18 cellular contexts compared by ENCODE assay signal in the genomic region with DNA sequence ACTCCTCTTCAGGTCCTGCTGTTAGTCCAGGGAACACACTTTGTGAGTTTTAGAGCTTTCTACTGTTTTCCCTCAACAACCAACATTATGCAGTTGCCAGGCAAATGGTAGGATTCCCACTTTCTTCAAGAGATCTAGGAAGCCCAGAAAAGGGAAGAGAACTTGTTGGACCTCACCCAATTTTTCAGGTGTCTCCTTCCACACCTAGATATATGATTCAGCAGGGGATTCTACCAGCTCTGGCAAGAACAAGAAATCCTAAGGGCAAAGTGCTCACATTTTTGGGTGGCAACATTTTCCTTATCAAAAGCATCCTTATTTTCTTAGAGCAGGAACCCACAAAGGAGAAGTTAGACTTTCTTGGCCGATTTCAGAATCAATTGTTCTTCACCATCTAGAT. TPM values are rescaled to one million over a fixed set of nuclear protein-coding genes. Genes with fewer than 3 reads are reported as not detected.
A peak's percentile ranks its signal among the peaks of the same experiment; 100 is the strongest.
DNase-seq lines count a peak whose midpoint lies in the region; ATAC-seq and TF ChIP-seq lines count a peak whose summit lies in the region.
"Had no signal": no experiment of that assay in that cellular context is flagged by ENCODE, and none has a peak within 500 bp of the region (broad histone marks: within the 10 kb centered on the region; RNA-seq: fewer than 3 reads in every experiment).

No MANE protein-coding gene starts in this region.

- TF ChIP-seq EP300 in esophagus muscularis mucosa (IDR thresholded peaks at IDR 0.05), result no peak

- H3K27me3 ChIP-seq in breast epithelium (no peaks in the 10 kb centered on the region), esophagus muscularis mucosa (no peaks in the 10 kb centered on the region), prostate gland (replicated peaks; ENCODE audit: insufficient read depth) (no peaks in the 10 kb centered on the region)
- H3K27me3 ChIP-seq: BLaER1 had no signal

- H3K4me1 ChIP-seq in breast epithelium (peaks cover 0 to 16% of the 10 kb centered on the region in 2 donors), esophagus muscularis mucosa (peaks cover 19 to 73% (median 50%) of the 10 kb centered on the region in 4 donors), prostate gland (replicated peaks) (peaks cover 7% of the 10 kb centered on the region)
- H3K4me1 ChIP-seq: BLaER1 had no signal

- no peak for ATAC-seq in GM18517 (IDR thresholded peaks at IDR 0.05; ENCODE audit: unreplicated experiment)

- no peak overlapping the region for H3K4me3 Mint-ChIP-seq in MCF 10A (ENCODE audit: unreplicated experiment)
- H3K4me3 Mint-ChIP-seq: CD8-positive, alpha-beta memory T cell; H9 had no signal

- CTCF ChIA-PET in MCF 10A (lab: Yijun Ruan, JAX), result interaction anchor here (0.6 to 1.7 kb wide), 8 partner anchors 18 to 231 kb away, joined by 3 to 5 read pairs (median 4); no protein-coding TSS in a partner anchor

- no TSS peak for BruUV-seq in MCF 10A (replicated peaks; lab: Mats Ljungman, UMichigan)

- H3K27ac ChIP-seq in breast epithelium (peak overlapping the region in 1 of 2 donors; percentile 34), esophagus muscularis mucosa (replicated peaks in 1 of 4) (peak overlapping the region; percentile 46 to 71 (median 50)), prostate gland (peak overlapping the region; percentile 2 to 4)
- H3K27ac ChIP-seq: 22Rv1, BLaER1, HL-60 had no signal

- H3K9me3 ChIP-seq in breast epithelium, result no peaks in the 10 kb centered on the region
- no peaks in the 10 kb centered on the region for H3K9me3 ChIP-seq in esophagus muscularis mucosa
- no peaks in the 10 kb centered on the region for H3K9me3 ChIP-seq in prostate gland
- H3K9me3 ChIP-seq: BLaER1, Caco-2 had no signal

- peaks cover 8% of the 10 kb centered on the region for H3K36me3 Mint-ChIP-seq in MCF 10A (ENCODE audit: insufficient read depth, unreplicated experiment)
- H3K36me3 Mint-ChIP-seq: CD8-positive, alpha-beta memory T cell had no signal

- POLR2A ChIA-PET in MCF 10A (lab: Yijun Ruan, JAX), result interaction anchor here (0.5 to 4.7 kb wide), 9 partner anchors 8 to 191 kb away, joined by 3 to 51 read pairs (median 6); no protein-coding TSS in a partner anchor

- H3K4me1 Mint-ChIP-seq in MCF 10A (ENCODE audit: insufficient read depth, unreplicated experiment), result peaks cover 24% of the 10 kb centered on the region
- H3K4me1 Mint-ChIP-seq: CD8-positive, alpha-beta memory T cell had no signal

- WGBS in esophagus muscularis mucosa, result 76% methylated on average over 1 of the region's 1 CpG
- 86% methylated on average over 1 of the region's 1 CpG for WGBS in prostate gland

- DNase-seq in MCF 10A (ENCODE audit: unreplicated experiment), result no peak
- no peak for DNase-seq in breast epithelium (ENCODE audit: low spot score in 2 of 2)
- DNase-seq in esophagus muscularis mucosa (ENCODE audit: extremely low spot score), result no peak
- DNase-seq in prostate gland (ENCODE audit: low spot score), result no peak
- DNase-seq in superior temporal gyrus (ENCODE audit: extremely low spot score), result no peak
- no peak for DNase-seq in dedifferentiated amniotic fluid mesenchymal stem cell (ENCODE audit: extremely low spot score)
- no peak for DNase-seq in NCI-H1436 treated with DMSO at 0.1 percent for 48 hours (lab: John Stamatoyannopoulos, UW)
- DNase-seq: AML-193; Caco-2; CD8-positive, alpha-beta memory T cell; DND-41; GDM1; GOT3; H9 had no signal

- no peaks in the 10 kb centered on the region for H3K9me3 Mint-ChIP-seq in MCF 10A (ENCODE audit: unreplicated experiment)
- H3K9me3 Mint-ChIP-seq: CD8-positive, alpha-beta memory T cell; H9 had no signal

- intact Hi-C loops in MCF 10A (cut with micrococcal nuclease), result no loop called here
- intact Hi-C loops in breast epithelium (cut with DNase I; ENCODE audit: low total_unique reads), result no loop called here
- intact Hi-C loops in esophagus muscularis mucosa (cut with DNase I), result loop anchor here (10.0 kb wide), 1 partner anchor 227 kb away; no protein-coding TSS in a partner anchor
- intact Hi-C loops in prostate gland (cut with DNase I), result loop anchor here (5.0 kb wide), 2 partner anchors 99 to 136 kb away; no protein-coding TSS in a partner anchor

- H3K36me3 ChIP-seq in breast epithelium, result no peaks in the 10 kb centered on the region
- H3K36me3 ChIP-seq in esophagus muscularis mucosa, result no peaks in the 10 kb centered on the region
- H3K36me3 ChIP-seq in prostate gland, result no peaks in the 10 kb centered on the region
- H3K36me3 ChIP-seq: BLaER1 had no signal

- H3K27me3 Mint-ChIP-seq in MCF 10A (ENCODE audit: insufficient read depth, unreplicated experiment), result no peaks in the 10 kb centered on the region

- TF ChIP-seq POLR2A in breast epithelium (IDR thresholded peaks at IDR 0.05) (no peak), esophagus muscularis mucosa (IDR thresholded peaks at IDR 0.05; ENCODE audit: low read depth) (no peak), prostate gland (IDR thresholded peaks at IDR 0.05) (no peak)

- peak overlapping the region; percentile 33 for H3K27ac Mint-ChIP-seq in MCF 10A (ENCODE audit: low read depth, unreplicated experiment)
- H3K27ac Mint-ChIP-seq: CD8-positive, alpha-beta memory T cell had no signal

- no peak overlapping the region for H3K4me3 ChIP-seq in breast epithelium
- no peak overlapping the region for H3K4me3 ChIP-seq in esophagus muscularis mucosa
- no peak overlapping the region for H3K4me3 ChIP-seq in prostate gland
- H3K4me3 ChIP-seq: BLaER1 had no signal

- TF ChIP-seq CTCF in MCF 10A (IDR thresholded peaks at IDR 0.05; ENCODE audit: unreplicated experiment) (no peak), breast epithelium (IDR thresholded peaks at IDR 0.05) (no peak), esophagus muscularis mucosa (IDR thresholded peaks at IDR 0.05) (no peak), prostate gland (IDR thresholded peaks at IDR 0.05) (no peak)

RNA-seq across cellular contexts. Expression of a gene that starts 57.4 kb away (rescaled TPM):
- total RNA-seq in MCF 10A (2022), result 9.6 and 11.4 TPM in 2 replicates
- total RNA-seq in breast epithelium, result 10 to 100 TPM; 35.1 to 72.5 (median 44.5) TPM
- total RNA-seq in esophagus muscularis mucosa, result 10 to 100 TPM; 71.8 to 99.9 (median 84.4) TPM
- total RNA-seq in prostate gland, result 10 to 100 TPM; 11.9 to 21.0 TPM
- total RNA-seq: CD8-positive, alpha-beta memory T cell had no signal

Comparison
In these comparisons a context has a peak if more than half of its experiments do, and no peak if none do; other contexts are left out.
1. intact Hi-C loops: an anchor here in esophagus muscularis mucosa (10.0 kb wide) and prostate gland (5.0 kb wide); none called in MCF 10A and breast epithelium.